In genomic region chr10:114821293-114821914, GRCh38 we compare ENCODE assay signal across 8 cellular contexts. TPM values are rescaled to one million over a fixed set of nuclear protein-coding genes. Genes with fewer than 3 reads are reported as not detected.
DNase-seq lines count a peak whose midpoint lies in the region; ATAC-seq and TF ChIP-seq lines count a peak whose summit lies in the region.

Gene FHIP2A (plus strand): TSS chr10:114821780. CDS start chr10:114822079, 299 bp downstream.

- intact Hi-C loops in mammary epithelial cell (cut with micrococcal nuclease): no loop called here

- H3K4me3 ChIP-seq in WI38 (ENCODE audit: low read depth, low read length) (peak within 1 kb of the TSS; percentile 87), mammary epithelial cell (replicated peaks in 1 of 3; ENCODE audit: insufficient read depth in 1 of 3, low read depth in 2 of 3, low read length in 3 of 3) (peak within 1 kb of the TSS; percentile 85 to 95 (median 85))

- DNase-seq in NCI-H82 (lab: John Stamatoyannopoulos, UW) (peak; percentile 69), NCI-H82 treated with DMSO at 0.1 percent for 48 hours (lab: John Stamatoyannopoulos, UW; ENCODE audit: unreplicated experiment) (no peak), NCI-H1436 (lab: John Stamatoyannopoulos, UW) (peak; percentile 74), mammary epithelial cell (peak; percentile 52), inferior parietal cortex (ENCODE audit: extremely low spot score) (peak; percentile 65)
- DNase-seq in stimulated activated CD4-positive, alpha-beta T cell treated with anti-CD3 and anti-CD28 coated beads, Interleukin-12 subunit alpha, Interleukin-12 subunit beta, amount 100 ng/mL, for 4 hours: peak; percentile 83

- H3K79me2 ChIP-seq in mammary epithelial cell (ENCODE audit: insufficient read depth, low read length): peaks cover 40% of the 10 kb centered on the region

- no TSS peak for BruUV-seq in mammary epithelial cell (replicated peaks; lab: Mats Ljungman, UMichigan)

- H3K27ac ChIP-seq in mammary epithelial cell (ENCODE audit: insufficient read depth, low read depth, low read length): peak within 1 kb of the TSS; percentile 88

- H4K20me1 ChIP-seq in mammary epithelial cell (ENCODE audit: insufficient read depth, low read length): no peaks in the 10 kb centered on the region

- peak within 1 kb of the TSS; percentile 82 for H2AFZ ChIP-seq in mammary epithelial cell (ENCODE audit: low read depth, low read length)

- H3K9ac ChIP-seq in mammary epithelial cell (ENCODE audit: insufficient read depth, low read length): peak within 1 kb of the TSS; percentile 90

- peaks cover 32% of the 10 kb centered on the region for H3K4me1 ChIP-seq in mammary epithelial cell (ENCODE audit: insufficient read depth, low read length)

- TF ChIP-seq CTCF in WI38 (IDR thresholded peaks at IDR 0.05; ENCODE audit: low read depth, low read length): no peak
- peak; percentile 35 to 44 for TF ChIP-seq CTCF in mammary epithelial cell (conservative IDR thresholded peaks at IDR 0.05 in 1 of 2, IDR thresholded peaks at IDR 0.05 in 1 of 2; ENCODE audit: extremely low read depth in 1 of 2, insufficient read depth in 1 of 2, low read depth in 1 of 2, low read length in 2 of 2)

- H3K4me2 ChIP-seq in mammary epithelial cell (ENCODE audit: insufficient read depth, low read depth, low read length): peak within 1 kb of the TSS; percentile 82

- peak; percentile 78 for ATAC-seq in HG02763 (IDR thresholded peaks at IDR 0.05; ENCODE audit: unreplicated experiment)

- no peaks in the 10 kb centered on the region for H3K36me3 ChIP-seq in mammary epithelial cell (ENCODE audit: insufficient read depth, low read length)

- dilution Hi-C loops in mammary epithelial cell (cut with HindIII; ENCODE audit: low sequenced_read_pairs): no loop called here

- H3K9me3 ChIP-seq in mammary epithelial cell (replicated peaks; ENCODE audit: insufficient read depth, low read length): no peaks in the 10 kb centered on the region

- H3K27me3 ChIP-seq in mammary epithelial cell (ENCODE audit: insufficient read depth, low read length): no peaks in the 10 kb centered on the region

- CTCF ChIA-PET in mammary epithelial cell (lab: Charles Lee; ENCODE audit: low non-redundant PET): interaction anchor here (0.6 to 0.7 kb wide), 3 partner anchors 35 to 240 kb away, joined by 4 to 6 read pairs (median 6); no protein-coding TSS in a partner anchor

- in situ Hi-C loops in mammary epithelial cell (cut with MboI; ENCODE audit: low sequenced_read_pairs in 2 of 2): no loop called here

- 3% methylated on average over 30 of the region's 59 CpGs for WGBS in mammary epithelial cell (ENCODE audit: low coverage, missing lambda C conversion rate)

RNA-seq across cellular contexts. Expression of gene FHIP2A, which starts in this region (rescaled TPM):
- total RNA-seq in mammary epithelial cell: 10 to 100 TPM; 18.8 to 25.8 TPM
- polyA plus RNA-seq in mammary epithelial cell: 5.0 TPM
- polyA minus RNA-seq in mammary epithelial cell: 26.7 TPM
